9 cellular contexts compared by ENCODE assay signal in genomic region chr12:69243099-69244084, GRCh38. TPM values are rescaled to one million over a fixed set of nuclear protein-coding genes. Genes with fewer than 3 reads are reported as not detected.
DNase-seq lines count a peak whose midpoint lies in the region; ATAC-seq and TF ChIP-seq lines count a peak whose summit lies in the region.
"Had no signal": no experiment of that assay in that cellular context is flagged by ENCODE, and none has a peak within 500 bp of the region (broad histone marks: within the 10 kb centered on the region; RNA-seq: fewer than 3 reads in every experiment).

No MANE protein-coding gene starts in this region.

- peaks cover 64% of the 10 kb centered on the region for H3K4me1 ChIP-seq in CD8-positive, alpha-beta T cell (ENCODE audit: insufficient read depth, low read length)
- H3K4me1 ChIP-seq in gastrocnemius medialis: peaks cover 66 to 70% of the 10 kb centered on the region in 2 donors

- no peak for TF ChIP-seq POLR2A in gastrocnemius medialis (IDR thresholded peaks at IDR 0.05)

- no peak overlapping the region for H3K27ac ChIP-seq in CD8-positive, alpha-beta T cell (ENCODE audit: low read depth, low read length)
- peak overlapping the region in 1 of 4 donors; percentile 3 for H3K27ac ChIP-seq in gastrocnemius medialis
- H3K27ac ChIP-seq: coronary artery had no signal

- H3K4me3 Mint-ChIP-seq in CD8-positive, alpha-beta T cell: peak overlapping the region; percentile 42
- H3K4me3 Mint-ChIP-seq in activated T-helper 17 cell treated with anti-CD3 and anti-CD28 coated beads, Interleukin-2, amount 50 U/mL, for 72 hours: peak overlapping the region; percentile 99

- peaks cover 25% of the 10 kb centered on the region for H3K36me3 Mint-ChIP-seq in CD8-positive, alpha-beta T cell
- H3K36me3 Mint-ChIP-seq in activated T-helper 17 cell treated with anti-CD3 and anti-CD28 coated beads, Interleukin-2, amount 50 U/mL, for 72 hours (ENCODE audit: low read depth): peaks cover 48% of the 10 kb centered on the region

- in situ Hi-C loops in gastrocnemius medialis (cut with MboI; ENCODE audit: low sequenced_read_pairs in 4 of 4): no loop called here

- no peaks in the 10 kb centered on the region for H3K27me3 ChIP-seq in CD8-positive, alpha-beta T cell (ENCODE audit: insufficient read depth, low read length)
- H3K27me3 ChIP-seq in gastrocnemius medialis: no peaks in the 10 kb centered on the region

- H3K9me3 Mint-ChIP-seq in CD8-positive, alpha-beta T cell: no peaks in the 10 kb centered on the region
- no peaks in the 10 kb centered on the region for H3K9me3 Mint-ChIP-seq in activated T-helper 17 cell treated with anti-CD3 and anti-CD28 coated beads, Interleukin-2, amount 50 U/mL, for 72 hours

- peak overlapping the region; percentile 21 for H3K27ac Mint-ChIP-seq in CD8-positive, alpha-beta T cell
- H3K27ac Mint-ChIP-seq in activated T-helper 17 cell treated with anti-CD3 and anti-CD28 coated beads, Interleukin-2, amount 50 U/mL, for 72 hours: peak overlapping the region; percentile 31

- ATAC-seq in CD8-positive, alpha-beta T cell: no peak
- peak; percentile 20 for ATAC-seq in GM19328 (IDR thresholded peaks at IDR 0.05; ENCODE audit: unreplicated experiment)
- peak; percentile 39 for ATAC-seq in HG03103 (IDR thresholded peaks at IDR 0.05; ENCODE audit: low read depth, unreplicated experiment)
- ATAC-seq in activated T-helper 17 cell treated with anti-CD3 and anti-CD28 coated beads, Interleukin-2, amount 50 U/mL, for 72 hours (replicated peaks): peak; percentile 32
- ATAC-seq in gastrocnemius medialis: no peak

- H3K4me1 Mint-ChIP-seq in CD8-positive, alpha-beta T cell (ENCODE audit: low read depth): peaks cover 78% of the 10 kb centered on the region
- peaks cover 50% of the 10 kb centered on the region for H3K4me1 Mint-ChIP-seq in activated T-helper 17 cell treated with anti-CD3 and anti-CD28 coated beads, Interleukin-2, amount 50 U/mL, for 72 hours

- no peaks in the 10 kb centered on the region for H3K36me3 ChIP-seq in CD8-positive, alpha-beta T cell (ENCODE audit: insufficient read depth, low read length)
- no peaks in the 10 kb centered on the region for H3K36me3 ChIP-seq in gastrocnemius medialis

- DNase-seq in CD8-positive, alpha-beta T cell: peak in 1 of 7 experiments; percentile 19
- DNase-seq in mesenteric fat pad (ENCODE audit: low spot score) (no peak), gastrocnemius medialis (no peak), GDM1 (lab: John Stamatoyannopoulos, UW) (no peak), epidermal melanocyte (ENCODE audit: insufficient read length, low spot score) (no peak)

- H3K9me3 ChIP-seq in CD8-positive, alpha-beta T cell (ENCODE audit: low read length): no peaks in the 10 kb centered on the region
- no peaks in the 10 kb centered on the region for H3K9me3 ChIP-seq in gastrocnemius medialis

- H3K27me3 Mint-ChIP-seq in CD8-positive, alpha-beta T cell (ENCODE audit: low read depth): no peaks in the 10 kb centered on the region
- H3K27me3 Mint-ChIP-seq in activated T-helper 17 cell treated with anti-CD3 and anti-CD28 coated beads, Interleukin-2, amount 50 U/mL, for 72 hours: no peaks in the 10 kb centered on the region

- TF ChIP-seq CTCF in CD8-positive, alpha-beta T cell (IDR thresholded peaks at IDR 0.05): no peak
- TF ChIP-seq CTCF in gastrocnemius medialis (IDR thresholded peaks at IDR 0.05 in 4 of 5, conservative IDR thresholded peaks at IDR 0.05 in 1 of 5): no peak

- CTCF ChIA-PET in CD8-positive, alpha-beta T cell (lab: Charles Lee): interaction anchor here (1.5 to 4.8 kb wide), 3 partner anchors 11 to 89 kb away, joined by 4 to 31 read pairs (median 22); no protein-coding TSS in a partner anchor

- no peak overlapping the region for H3K4me3 ChIP-seq in CD8-positive, alpha-beta T cell (ENCODE audit: low read depth, low read length)
- H3K4me3 ChIP-seq in gastrocnemius medialis: no peak overlapping the region
- H3K4me3 ChIP-seq: coronary artery had no signal

- POLR2A ChIA-PET in CD8-positive, alpha-beta T cell (lab: Charles Lee): interaction anchor here (1.1 kb wide), 1 partner anchor 86 kb away, joined by 3 read pairs; no protein-coding TSS in a partner anchor

- intact Hi-C loops in CD8-positive, alpha-beta T cell (cut with DNase I, micrococcal nuclease): loop anchor here (5.0 to 10.0 kb wide), 5 partner anchors 229 to 629 kb away; partner anchors contain the start of genes MDM2 (in 2 of the 2), FRS2 (in 1 of the 2), RAP1B (in 1 of the 2) and SLC35E3 (in 1 of the 2)
- intact Hi-C loops in gastrocnemius medialis (cut with DNase I; ENCODE audit: low total_unique reads): no loop called here

RNA-seq across cellular contexts. Expression of gene CPSF6, which starts 4.0 kb away (rescaled TPM):
- total RNA-seq in CD8-positive, alpha-beta T cell: 10 to 100 TPM; 78.9 to 81.3 TPM
- total RNA-seq in activated T-helper 17 cell treated with anti-CD3 and anti-CD28 coated beads, Interleukin-2, amount 50 U/mL, for 72 hours: 10 to 100 TPM; 66.3 to 91.8 TPM
- total RNA-seq in mesenteric fat pad (44.7 TPM), gastrocnemius medialis (10 to 100 TPM; 10.4 to 27.6 (median 18.6) TPM)

Comparison
In these comparisons a context has a peak if more than half of its experiments do, and no peak if none do; other contexts are left out.
1. ATAC-seq: peak in GM19328 (single experiment), HG03103 (single experiment) and activated T-helper 17 cell treated with anti-CD3 and anti-CD28 coated beads, Interleukin-2, amount 50 U/mL, for 72 hours (single experiment); none in CD8-positive, alpha-beta T cell (single experiment) and gastrocnemius medialis (0 of 2).